9 cellular contexts compared by ENCODE assay signal in the genomic region with DNA sequence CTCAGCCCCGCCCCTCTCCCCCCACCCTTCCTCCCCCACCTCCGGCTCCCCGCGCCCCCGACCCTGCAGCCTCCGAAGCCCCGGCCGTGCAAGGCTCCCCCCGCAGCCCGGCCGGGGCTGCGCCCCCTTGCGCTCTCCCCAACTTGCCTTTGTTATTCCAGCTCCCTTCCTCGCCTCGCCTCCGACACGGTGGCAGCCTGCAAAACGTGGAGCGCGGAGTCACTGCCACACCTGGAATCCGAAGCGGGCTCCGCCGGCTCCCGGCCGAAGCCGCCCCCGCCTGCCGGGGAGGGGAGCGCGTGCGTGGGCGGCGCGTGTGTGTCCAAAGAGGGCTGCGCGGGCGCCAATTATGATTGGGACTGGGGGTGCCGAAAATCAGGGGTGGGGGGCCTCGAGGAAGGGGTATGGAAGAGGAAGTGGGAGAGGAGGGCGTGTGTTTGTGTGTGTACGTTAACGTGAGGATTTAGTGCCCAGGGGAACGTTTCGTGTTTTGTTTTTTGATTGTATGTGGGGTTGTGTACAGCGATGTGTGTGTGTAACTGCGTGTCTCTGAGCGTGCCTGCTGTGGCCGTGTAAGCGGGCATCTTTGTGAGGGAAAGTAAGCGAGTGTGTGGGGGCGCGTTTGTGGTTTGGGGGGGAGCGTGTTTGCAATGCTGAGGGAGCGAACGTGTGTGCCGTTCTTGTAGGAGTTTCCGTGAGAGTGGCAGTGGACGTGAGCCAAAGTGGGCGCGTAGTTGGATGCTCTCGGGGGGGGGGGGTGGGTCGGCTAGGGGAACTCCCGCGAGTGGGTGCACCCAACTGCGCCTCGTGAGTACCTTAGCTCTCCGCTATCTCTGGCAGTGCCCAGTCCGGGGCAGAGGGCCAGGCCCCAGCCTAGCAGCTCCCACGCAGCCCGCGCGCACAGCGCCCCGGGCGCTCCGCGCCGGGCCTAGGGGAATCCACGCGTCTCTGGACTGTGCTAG.
DNase-seq lines count a peak whose midpoint lies in the region; ATAC-seq, FAIRE-seq and TF ChIP-seq lines count a peak whose summit lies in the region.
"Had no signal": no experiment of that assay in that cellular context is flagged by ENCODE, and none has a peak within 500 bp of the region (broad histone marks: within the 10 kb centered on the region; RNA-seq: fewer than 3 reads in every experiment).

No MANE protein-coding gene starts in this region.

- peak overlapping the region; percentile 92 to 97 (median 93) for H3K4me3 Mint-ChIP-seq in nephron

- H3K27ac ChIP-seq in RWPE2 (ENCODE audit: poor library complexity, severe bottlenecking): peak overlapping the region; percentile 84

- peaks cover 8% of the 10 kb centered on the region for H3K27me3 Mint-ChIP-seq in nephron (ENCODE audit: low read depth)

- no peaks in the 10 kb centered on the region for H3K36me3 Mint-ChIP-seq in nephron (ENCODE audit: low read depth)

- no peaks in the 10 kb centered on the region for H3K27me3 ChIP-seq in RWPE2 (ENCODE audit: insufficient read depth, poor library complexity, severe bottlenecking)

- H3K27ac Mint-ChIP-seq in nephron: peak overlapping the region; percentile 89 to 98 (median 92)

- H3K4me1 Mint-ChIP-seq in nephron: peaks cover 26% of the 10 kb centered on the region

- no peak for FAIRE-seq in D721Med (lab: Jason Lieb, UNC)
- FAIRE-seq: endometrium had no signal

- no peaks in the 10 kb centered on the region for H3K9me3 ChIP-seq in RWPE2 (ENCODE audit: severe bottlenecking)

- H3K4me3 ChIP-seq in RWPE2 (ENCODE audit: severe bottlenecking) (peak overlapping the region; percentile 89), foreskin fibroblast (ENCODE audit: low read depth in 1 of 2, low read length in 2 of 2) (peak overlapping the region; percentile 81 to 99)

- in situ Hi-C loops in KBM-7 (cut with MboI; ENCODE audit: low pct_unique_long_range_greater_than_20kb, low sequenced_read_pairs): no loop called here

- ATAC-seq in RWPE2 (ENCODE audit: low read depth) (no peak), HG03520 (IDR thresholded peaks at IDR 0.05; ENCODE audit: unreplicated experiment) (no peak)

- no peaks in the 10 kb centered on the region for H3K36me3 ChIP-seq in RWPE2 (ENCODE audit: low read depth)

- H3K9me3 Mint-ChIP-seq in nephron: no peaks in the 10 kb centered on the region

- TF ChIP-seq CTCF in D721Med (IDR thresholded peaks at IDR 0.05; ENCODE audit: insufficient read depth, missing control alignments) (peak; percentile 23), RWPE2 (IDR thresholded peaks at IDR 0.05; ENCODE audit: poor library complexity, severe bottlenecking) (no peak), foreskin fibroblast (IDR thresholded peaks at IDR 0.05; ENCODE audit: low read depth, low read length) (peak; percentile 14), nephron (IDR thresholded peaks at IDR 0.05; ENCODE audit: unreplicated experiment in 3 of 3) (peak in 1 of 3 experiments; percentile 41)

- peak; percentile 83 for DNase-seq in D721Med (ENCODE audit: insufficient read length, low spot score)
- peak; percentile 89 for DNase-seq in KBM-7
- no peak for DNase-seq in RWPE2 (ENCODE audit: low spot score)
- DNase-seq in activated gamma-delta T cell treated with anti-CD3 and anti-CD28 coated beads, Interleukin-2, amount 50 U/mL, for 16 hours (ENCODE audit: low read depth): peak; percentile 68
- peak; percentile 85 to 95 for DNase-seq in foreskin fibroblast
- DNase-seq in stimulated activated naive CD4-positive, alpha-beta T cell (lab: John Stamatoyannopoulos, UW): peak; percentile 59 to 87 (median 82)

- H3K4me1 ChIP-seq in RWPE2 (ENCODE audit: insufficient read depth, poor library complexity, severe bottlenecking): peaks cover 11% of the 10 kb centered on the region
